ENCODE assay signal across 8 cellular contexts in genomic region chrX:46628406-46629371, GRCh38. TPM values are rescaled to one million over a fixed set of nuclear protein-coding genes. Genes with fewer than 3 reads are reported as not detected.
DNase-seq lines count a peak whose midpoint lies in the region; ATAC-seq, FAIRE-seq and TF ChIP-seq lines count a peak whose summit lies in the region.

No MANE protein-coding gene starts in this region.

- SMC1A ChIA-PET in GM12878 (lab: Charles Lee; ENCODE audit: uncharacterized antibody, unreplicated experiment), result interaction anchor here (0.6 to 2.6 kb wide), 19 partner anchors 7 to 220 kb away, joined by 3 to 33 read pairs (median 4); no protein-coding TSS in a partner anchor

- peaks cover 33% of the 10 kb centered on the region for H3K4me1 ChIP-seq in GM12878 (ENCODE audit: control insufficient read depth, insufficient read depth, low read length)

- peak; percentile 89 for DNase-seq in GM12865 (ENCODE audit: low read depth)
- peak; percentile 91 for DNase-seq in GM12878 (ENCODE audit: low read depth, low spot score)
- no peak for DNase-seq in omental fat pad (ENCODE audit: low spot score)
- DNase-seq in NCI-H510A (lab: John Stamatoyannopoulos, UW), result no peak
- no peak for DNase-seq in DMS153 treated with DMSO at 0.1 percent for 48 hours (lab: John Stamatoyannopoulos, UW; ENCODE audit: unreplicated experiment)
- no peak for DNase-seq in OCI-M2 (lab: John Stamatoyannopoulos, UW; ENCODE audit: unreplicated experiment)

- peak; percentile 72 to 81; a peak in 3 of 4 replicates for TF ChIP-seq EP300 in GM12878 (IDR thresholded peaks at IDR 0.05; ENCODE audit: borderline replicate concordance in 1 of 2, control insufficient read depth in 1 of 2, low read depth in 2 of 2, low read length in 2 of 2)

- H3K36me3 ChIP-seq in GM12878 (ENCODE audit: control insufficient read depth in 2 of 2, insufficient read depth in 2 of 2, low read length in 1 of 2), result no peaks in the 10 kb centered on the region; a peak in 1 of 4 replicates

- 2% methylated on average over 6 of the region's 6 CpGs for WGBS in GM12878 (ENCODE audit: insufficient coverage, insufficient replicate concordance, low lambda C conversion rate, missing lambda C conversion rate)

- peak overlapping the region; percentile 85 for H3K27ac ChIP-seq in GM12878 (ENCODE audit: control insufficient read depth, insufficient read depth)

- 0 out of 2 replicates have a peak, but pooled peaks have one; percentile 11 for TF ChIP-seq RAD21 in GM12878 (IDR thresholded peaks at IDR 0.05; ENCODE audit: insufficient read depth, low read depth, low read length)

- H3K79me2 ChIP-seq in GM12878 (ENCODE audit: control insufficient read depth, insufficient read depth, low read length), result no peaks in the 10 kb centered on the region

- H2AFZ ChIP-seq in GM12878 (ENCODE audit: control insufficient read depth, low read depth, low read length), result no peak overlapping the region

- in situ Hi-C loops in GM12878 (cut with MboI), result no loop called here

- H3K27me3 ChIP-seq in GM12878 (replicated peaks in 1 of 2; ENCODE audit: control insufficient read depth in 2 of 2, insufficient read depth in 2 of 2, low read length in 1 of 2), result no peaks in the 10 kb centered on the region

- no TSS peak for BruUV-seq in GM12878 (replicated peaks; lab: Mats Ljungman, UMichigan)

- TF ChIP-seq CTCF in GM12865 (IDR thresholded peaks at IDR 0.05; ENCODE audit: insufficient read depth, low read depth, low read length, missing control alignments) (no peak), GM12878 (IDR thresholded peaks at IDR 0.05 in 2 of 3, conservative IDR thresholded peaks at IDR 0.05 in 1 of 3; ENCODE audit: control insufficient read depth in 2 of 3, extremely low read depth in 1 of 3, insufficient read depth in 1 of 3, low read depth in 3 of 3, low read length in 3 of 3) (no peak), omental fat pad (IDR thresholded peaks at IDR 0.05) (no peak)

- no peaks in the 10 kb centered on the region for H4K20me1 ChIP-seq in GM12878 (ENCODE audit: control insufficient read depth, insufficient read depth)

- intact Hi-C loops in GM12878 (cut with micrococcal nuclease; ENCODE audit: unreplicated experiment), result loop anchor here (1.0 to 2.0 kb wide), 3 partner anchors 8 to 82 kb away; no protein-coding TSS in a partner anchor

- CTCF ChIA-PET in GM12878 (lab: Yijun Ruan, JAX), result interaction anchor here (0.6 to 2.8 kb wide), 10 partner anchors 9 to 400 kb away, joined by 3 to 14 read pairs (median 3); no protein-coding TSS in a partner anchor

- H3K4me3 ChIP-seq in GM12865 (ENCODE audit: low read depth, low read length), result no peak overlapping the region
- H3K4me3 ChIP-seq in GM12878, result no peak overlapping the region

- RAD21 ChIA-PET in GM12878 (lab: Charles Lee; ENCODE audit: unreplicated experiment), result interaction anchor here (0.7 to 3.0 kb wide), 17 partner anchors 9 to 91 kb away, joined by 3 to 21 read pairs (median 4); no protein-coding TSS in a partner anchor

- peak; percentile 52; the same call in 1 of the 2 replicates for TF ChIP-seq POLR2A in GM12878 (IDR thresholded peaks at IDR 0.05; ENCODE audit: low read depth, low read length)

- FAIRE-seq in GM12878 (lab: Jason Lieb, UNC), result peak; percentile 87

- peak overlapping the region; percentile 56 for H3K9ac ChIP-seq in GM12878 (ENCODE audit: control insufficient read depth, insufficient read depth, low read length)

- H3K9me3 ChIP-seq in GM12878 (replicated peaks; ENCODE audit: control insufficient read depth, insufficient read depth, low read length), result no peaks in the 10 kb centered on the region

- ATAC-seq in GM19468 (IDR thresholded peaks at IDR 0.05; ENCODE audit: extremely low read depth, unreplicated experiment), result peak; percentile 73
- ATAC-seq in HG03460 (IDR thresholded peaks at IDR 0.05; ENCODE audit: unreplicated experiment), result peak; percentile 87
- ATAC-seq in GM12878, result peak; percentile 94
- ATAC-seq in omental fat pad (ENCODE audit: low FRiP score), result peak; percentile 59

- H3K4me2 ChIP-seq in GM12878 (ENCODE audit: control insufficient read depth, insufficient read depth), result peak overlapping the region; percentile 66

- POLR2A ChIA-PET in GM12878 (lab: Charles Lee), result interaction anchor here (0.5 to 2.5 kb wide), 11 partner anchors 9 to 877 kb away, joined by 3 to 8 read pairs (median 4); no protein-coding TSS in a partner anchor

TF ChIP-seq in GM12878, 131 proteins besides CTCF, POLR2A, EP300 and RAD21 (continues in another document):
- TF ChIP-seq TAF1 (IDR thresholded peaks at IDR 0.05; ENCODE audit: borderline replicate concordance, low read depth, low read length), result no peak
- TF ChIP-seq TBL1XR1 (IDR thresholded peaks at IDR 0.05; ENCODE audit: low read depth, low read length), result peak; percentile 84
- TF ChIP-seq, protein P1, sequence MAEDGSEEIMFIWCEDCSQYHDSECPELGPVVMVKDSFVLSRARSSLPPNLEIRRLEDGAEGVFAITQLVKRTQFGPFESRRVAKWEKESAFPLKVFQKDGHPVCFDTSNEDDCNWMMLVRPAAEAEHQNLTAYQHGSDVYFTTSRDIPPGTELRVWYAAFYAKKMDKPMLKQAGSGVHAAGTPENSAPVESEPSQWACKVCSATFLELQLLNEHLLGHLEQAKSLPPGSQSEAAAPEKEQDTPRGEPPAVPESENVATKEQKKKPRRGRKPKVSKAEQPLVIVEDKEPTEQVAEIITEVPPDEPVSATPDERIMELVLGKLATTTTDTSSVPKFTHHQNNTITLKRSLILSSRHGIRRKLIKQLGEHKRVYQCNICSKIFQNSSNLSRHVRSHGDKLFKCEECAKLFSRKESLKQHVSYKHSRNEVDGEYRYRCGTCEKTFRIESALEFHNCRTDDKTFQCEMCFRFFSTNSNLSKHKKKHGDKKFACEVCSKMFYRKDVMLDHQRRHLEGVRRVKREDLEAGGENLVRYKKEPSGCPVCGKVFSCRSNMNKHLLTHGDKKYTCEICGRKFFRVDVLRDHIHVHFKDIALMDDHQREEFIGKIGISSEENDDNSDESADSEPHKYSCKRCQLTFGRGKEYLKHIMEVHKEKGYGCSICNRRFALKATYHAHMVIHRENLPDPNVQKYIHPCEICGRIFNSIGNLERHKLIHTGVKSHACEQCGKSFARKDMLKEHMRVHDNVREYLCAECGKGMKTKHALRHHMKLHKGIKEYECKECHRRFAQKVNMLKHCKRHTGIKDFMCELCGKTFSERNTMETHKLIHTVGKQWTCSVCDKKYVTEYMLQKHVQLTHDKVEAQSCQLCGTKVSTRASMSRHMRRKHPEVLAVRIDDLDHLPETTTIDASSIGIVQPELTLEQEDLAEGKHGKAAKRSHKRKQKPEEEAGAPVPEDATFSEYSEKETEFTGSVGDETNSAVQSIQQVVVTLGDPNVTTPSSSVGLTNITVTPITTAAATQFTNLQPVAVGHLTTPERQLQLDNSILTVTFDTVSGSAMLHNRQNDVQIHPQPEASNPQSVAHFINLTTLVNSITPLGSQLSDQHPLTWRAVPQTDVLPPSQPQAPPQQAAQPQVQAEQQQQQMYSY (CRISPR knock-in tag; IDR thresholded peaks at IDR 0.05), result no peak
- TF ChIP-seq YY1 (IDR thresholded peaks at IDR 0.05; ENCODE audit: low read depth, low read length), result 0 out of 2 replicates have a peak, but pooled peaks have one; percentile 28
- TF ChIP-seq TCF3 (IDR thresholded peaks at IDR 0.05; ENCODE audit: borderline replicate concordance, insufficient read depth, low read depth, low read length), result no peak
- TF ChIP-seq FOXM1 (IDR thresholded peaks at IDR 0.05; ENCODE audit: low read depth, low read length), result peak; percentile 86; the same call in 1 of the 2 replicates
- no peak for TF ChIP-seq KLF5 (IDR thresholded peaks at IDR 0.05; ENCODE audit: partially characterized antibody)
- TF ChIP-seq NR2F1 (conservative IDR thresholded peaks at IDR 0.05), result peak; percentile 98
- TF ChIP-seq CHD4 (IDR thresholded peaks at IDR 0.05), result no peak
- peak; percentile 70; the same call in 1 of the 2 replicates for TF ChIP-seq BCL11A (IDR thresholded peaks at IDR 0.05; ENCODE audit: low read depth, low read length)
- peak; percentile 88 for TF ChIP-seq IRF4 (IDR thresholded peaks at IDR 0.05; ENCODE audit: low read depth, low read length)
- TF ChIP-seq DPF2 (IDR thresholded peaks at IDR 0.05), result peak; percentile 81
- peak; percentile 85; the same call in 2 of the 3 replicates for TF ChIP-seq POU2F2 (IDR thresholded peaks at IDR 0.05; ENCODE audit: borderline replicate concordance, low read depth, low read length)
- no peak for TF ChIP-seq EZH2 (IDR thresholded peaks at IDR 0.05; ENCODE audit: borderline replicate concordance, control insufficient read depth, low read depth, low read length)
- TF ChIP-seq SP1 (IDR thresholded peaks at IDR 0.05; ENCODE audit: low read depth, low read length), result no peak
- TF ChIP-seq BHLHE40 (IDR thresholded peaks at IDR 0.05; ENCODE audit: borderline replicate concordance in 1 of 2, low read depth in 2 of 2, low read length in 1 of 2), result peak; percentile 62 to 66; a peak in 3 of 4 replicates
- 0 out of 2 replicates have a peak, but pooled peaks have one; percentile 38 for TF ChIP-seq ASH2L (IDR thresholded peaks at IDR 0.05; ENCODE audit: borderline replicate concordance, low read depth)
- peak; percentile 93 for TF ChIP-seq IKZF1 (conservative IDR thresholded peaks at IDR 0.05)
- peak; percentile 75 for TF ChIP-seq SMARCA5 (IDR thresholded peaks at IDR 0.05)
- peak; percentile 74; the same call in 1 of the 2 replicates for TF ChIP-seq MTA3 (IDR thresholded peaks at IDR 0.05; ENCODE audit: borderline replicate concordance, low read length)

RNA-seq across cellular contexts. Expression of gene CHST7, which starts 55.1 kb away (rescaled TPM):
- 19.0 and 21.7 TPM in 2 replicates for total RNA-seq in GM12878 (2013; cell fraction: nucleolus; rRNA removed)
- 10.7 and 11.0 TPM in 2 replicates for total RNA-seq in GM12878 (2014; rRNA removed)
- 1.8 and 2.0 TPM in 2 replicates for total RNA-seq in GM12878 (2014; rRNA removed; fragmentation: Illumina TruSeq; extraction: Trizol)
- total RNA-seq in GM12878 (2021), result 8.9 and 9.3 TPM in 2 replicates
- 1.9 TPM for polyA plus RNA-seq in GM12878 (2011; ENCODE audit: low read depth)
- 3.7 and 4.5 TPM in 2 replicates for polyA plus RNA-seq in GM12878 (2011; rRNA removed)
- 4.4 and 9.0 TPM in 2 replicates for polyA plus RNA-seq in GM12878 (2011; cell fraction: cytosol; rRNA removed)
- 4.8 and 7.7 TPM in 2 replicates for polyA plus RNA-seq in GM12878 (2011; cell fraction: nucleus; rRNA removed)
- polyA plus RNA-seq in GM12878 (2012), result 6.1 and 7.9 TPM in 2 replicates
- 0.89 and 1.3 TPM in 2 replicates for polyA plus RNA-seq in GM12878 (2014; fragmentation: Illumina TruSeq; extraction: Trizol)
- polyA plus RNA-seq in GM12878 (2014; fragmentation: Nextera tagmentation; extraction: Ambion mirVana), result 1 to 10 TPM in 1 of 2 experiments, under 1 TPM in 1; 0.58 to 1.7 TPM
- 6.3 and 9.3 TPM in 2 replicates for polyA plus RNA-seq in GM12878 (2014; rRNA removed)
- 1 to 10 TPM; 7.4 to 8.9 TPM for polyA plus RNA-seq in GM12878 (2016; fragmentation: Nextera tagmentation; extraction: Ambion mirVana)
- 3.3 and 3.4 TPM in 2 replicates for polyA minus RNA-seq in GM12878 (2011; rRNA and poly(A)+ RNA removed)
- polyA minus RNA-seq in GM12878 (2011; cell fraction: cytosol; rRNA and poly(A)+ RNA removed), result 4.3 and 5.1 TPM in 2 replicates
- polyA minus RNA-seq in GM12878 (2011; cell fraction: nucleus; rRNA and poly(A)+ RNA removed), result 8.1 and 15.2 TPM in 2 replicates
- 10 to 100 TPM; 12.5 to 48.7 (median 24.0) TPM for total RNA-seq in omental fat pad

Comparison
In these comparisons a context has a peak if more than half of its experiments do, and no peak if none do; other contexts are left out.
1. DNase-seq: peak in GM12865 (single experiment) and GM12878 (single experiment); none in omental fat pad (single experiment), NCI-H510A (single experiment), DMS153 treated with DMSO at 0.1 percent for 48 hours (single experiment) and OCI-M2 (single experiment).
2. Peak in every context shown above with its lines, with median percentiles within 50 percentile points of each other: ATAC-seq.